In the genomic region with DNA sequence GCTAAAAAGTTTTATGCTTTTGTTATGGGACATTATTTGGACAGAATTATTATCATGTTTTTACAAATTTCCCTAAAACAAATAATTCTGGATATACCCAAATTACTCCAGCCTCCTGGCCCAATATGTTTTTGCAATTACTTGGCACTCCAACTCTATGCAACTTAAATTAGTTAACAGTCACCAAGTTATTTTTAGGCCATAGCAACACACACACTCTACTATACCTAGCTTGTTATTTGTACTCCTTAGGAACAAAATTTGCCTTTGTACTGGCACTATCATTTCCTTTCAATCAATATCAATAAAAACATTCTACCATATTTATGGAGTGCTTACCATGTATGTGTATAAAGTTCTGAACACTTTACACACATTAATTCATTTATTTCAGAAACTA, we compare ENCODE assay signal across 18 cellular contexts. TPM values are rescaled to one million over a fixed set of nuclear protein-coding genes. Genes with fewer than 3 reads are reported as not detected.
DNase-seq lines count a peak whose midpoint lies in the region; ATAC-seq, FAIRE-seq and TF ChIP-seq lines count a peak whose summit lies in the region.
"Had no signal": no experiment of that assay in that cellular context is flagged by ENCODE, and none has a peak within 500 bp of the region (broad histone marks: within the 10 kb centered on the region; RNA-seq: fewer than 3 reads in every experiment).

No MANE protein-coding gene starts in this region.

- no peaks in the 10 kb centered on the region for H3K9me3 ChIP-seq in adipocyte (ENCODE audit: control insufficient read depth, low read length)
- no peaks in the 10 kb centered on the region for H3K9me3 ChIP-seq in tibial artery
- H3K9me3 ChIP-seq: uterus had no signal

- no peak overlapping the region for H3K9ac ChIP-seq in adipocyte (ENCODE audit: low read length)

- H3K9me3 Mint-ChIP-seq in activated naive CD8-positive, alpha-beta T cell treated with anti-CD3 and anti-CD28 coated beads, Interleukin-2, amount 10 ng/mL, durations not matched to agents 7 days and 5 days, result peaks cover 1% of the 10 kb centered on the region
- peaks cover 9% of the 10 kb centered on the region for H3K9me3 Mint-ChIP-seq in activated naive CD8-positive, alpha-beta T cell treated with anti-CD3 and anti-CD28 coated beads for 36 hours
- H3K9me3 Mint-ChIP-seq: activated naive CD4-positive, alpha-beta T cell treated with anti-CD3 and anti-CD28 coated beads, Interleukin-2, amount 50 U/mL, for 24 hours; CD4-positive, alpha-beta memory T cell had no signal

- DNase-seq in activated naive CD8-positive, alpha-beta T cell treated with anti-CD3 and anti-CD28 coated beads, Interleukin-2, amount 10 ng/mL, durations not matched to agents 7 days and 5 days, result no peak
- no peak for DNase-seq in activated naive CD8-positive, alpha-beta T cell treated with anti-CD3 and anti-CD28 coated beads for 36 hours
- DNase-seq in adipocyte (ENCODE audit: low read depth) (no peak), left ventricle myocardium superior (no peak), tibial artery (no peak), D721Med (ENCODE audit: insufficient read length, low spot score) (no peak)
- DNase-seq in stimulated activated CD4-positive, alpha-beta T cell treated with anti-CD3 and anti-CD28 coated beads, Interleukin-2, amount 100 ng/mL, for 24 hours, result no peak
- DNase-seq: activated CD4-positive, alpha-beta T cell treated with anti-CD3 and anti-CD28 coated beads, Interleukin-2, amount 50 U/mL, for 48 hours; activated T-cell treated with anti-CD3 and anti-CD28 coated beads, Interleukin-2, amount 50 U/mL, for 1 hour; CD4-positive, alpha-beta memory T cell; DMS79 treated with DMSO at 0.1 percent for 48 hours; NCI-H1105; NCI-H526 treated with DMSO at 0.1 percent for 48 hours; uterus had no signal

- H3K36me3 ChIP-seq in adipocyte (ENCODE audit: control insufficient read depth, insufficient read depth, low read length, severe bottlenecking), result peaks cover 82% of the 10 kb centered on the region
- H3K36me3 ChIP-seq in tibial artery, result peaks cover 0 to 4% (median 0%) of the 10 kb centered on the region in 3 donors
- H3K36me3 ChIP-seq: uterus had no signal

- peak overlapping the region; percentile 15 for H3K4me3 Mint-ChIP-seq in activated naive CD8-positive, alpha-beta T cell treated with anti-CD3 and anti-CD28 coated beads, Interleukin-2, amount 10 ng/mL, durations not matched to agents 7 days and 5 days
- no peak overlapping the region for H3K4me3 Mint-ChIP-seq in activated naive CD8-positive, alpha-beta T cell treated with anti-CD3 and anti-CD28 coated beads for 36 hours

- POLR2A ChIA-PET in activated naive CD8-positive, alpha-beta T cell treated with anti-CD3 and anti-CD28 coated beads, Interleukin-2, amount 10 ng/mL, durations not matched to agents 7 days and 5 days (lab: Charles Lee), result interaction anchor here (1.0 kb wide), 2 partner anchors 9 to 21 kb away, joined by 4 read pairs; no protein-coding TSS in a partner anchor

- FAIRE-seq in D721Med (lab: Jason Lieb, UNC), result no peak
- FAIRE-seq: bronchial epithelial cell, islet of Langerhans had no signal

- H3K4me3 ChIP-seq in adipocyte (ENCODE audit: low read length) (peak overlapping the region; percentile 96), tibial artery (no peak overlapping the region)
- H3K4me3 ChIP-seq: uterus had no signal

- H3K27me3 ChIP-seq in adipocyte (replicated peaks; ENCODE audit: control insufficient read depth, insufficient read depth, low read length), result no peaks in the 10 kb centered on the region
- no peaks in the 10 kb centered on the region for H3K27me3 ChIP-seq in tibial artery
- H3K27me3 ChIP-seq: uterus had no signal

- TF ChIP-seq CTCF in tibial artery (IDR thresholded peaks at IDR 0.05) (no peak), D721Med (IDR thresholded peaks at IDR 0.05; ENCODE audit: insufficient read depth, missing control alignments) (no peak)

- peaks cover 69% of the 10 kb centered on the region for H3K36me3 Mint-ChIP-seq in activated naive CD8-positive, alpha-beta T cell treated with anti-CD3 and anti-CD28 coated beads, Interleukin-2, amount 10 ng/mL, durations not matched to agents 7 days and 5 days
- H3K36me3 Mint-ChIP-seq in activated naive CD8-positive, alpha-beta T cell treated with anti-CD3 and anti-CD28 coated beads for 36 hours, result peaks cover 34% of the 10 kb centered on the region

- no peak overlapping the region for H3K27ac Mint-ChIP-seq in activated naive CD8-positive, alpha-beta T cell treated with anti-CD3 and anti-CD28 coated beads, Interleukin-2, amount 10 ng/mL, durations not matched to agents 7 days and 5 days
- H3K27ac Mint-ChIP-seq in activated naive CD8-positive, alpha-beta T cell treated with anti-CD3 and anti-CD28 coated beads for 36 hours, result no peak overlapping the region
- H3K27ac Mint-ChIP-seq: activated naive CD4-positive, alpha-beta T cell treated with anti-CD3 and anti-CD28 coated beads, Interleukin-2, amount 50 U/mL, for 24 hours had no signal

- no peak for ATAC-seq in activated naive CD8-positive, alpha-beta T cell treated with anti-CD3 and anti-CD28 coated beads, Interleukin-2, amount 10 ng/mL, durations not matched to agents 7 days and 5 days (ENCODE audit: low read depth)
- ATAC-seq in left ventricle myocardium superior (peak; percentile 83), GM18498 (IDR thresholded peaks at IDR 0.05; ENCODE audit: unreplicated experiment) (no peak)

- intact Hi-C loops in left ventricle myocardium superior (cut with micrococcal nuclease), result loop anchor here (10.0 kb wide), 1 partner anchor 169 kb away; no protein-coding TSS in a partner anchor
- intact Hi-C loops in tibial artery (cut with DNase I; ENCODE audit: low total_unique reads), result no loop called here

- H3K27ac ChIP-seq in tibial artery, result peak overlapping the region; percentile 30 to 46
- H3K27ac ChIP-seq: uterus had no signal

- no peaks in the 10 kb centered on the region for H3K27me3 Mint-ChIP-seq in activated naive CD8-positive, alpha-beta T cell treated with anti-CD3 and anti-CD28 coated beads, Interleukin-2, amount 10 ng/mL, durations not matched to agents 7 days and 5 days
- H3K27me3 Mint-ChIP-seq in activated naive CD8-positive, alpha-beta T cell treated with anti-CD3 and anti-CD28 coated beads for 36 hours, result no peaks in the 10 kb centered on the region
- H3K27me3 Mint-ChIP-seq: activated naive CD4-positive, alpha-beta T cell treated with anti-CD3 and anti-CD28 coated beads, Interleukin-2, amount 50 U/mL, for 24 hours; CD4-positive, alpha-beta memory T cell had no signal

- H3K4me1 ChIP-seq in adipocyte (ENCODE audit: control insufficient read depth, insufficient read depth, low read length) (peaks cover 70% of the 10 kb centered on the region), tibial artery (peaks cover 0 to 50% (median 2%) of the 10 kb centered on the region in 4 donors)
- H3K4me1 ChIP-seq: uterus had no signal

- H3K4me1 Mint-ChIP-seq in activated naive CD8-positive, alpha-beta T cell treated with anti-CD3 and anti-CD28 coated beads, Interleukin-2, amount 10 ng/mL, durations not matched to agents 7 days and 5 days, result peaks cover 70% of the 10 kb centered on the region
- peaks cover 57% of the 10 kb centered on the region for H3K4me1 Mint-ChIP-seq in activated naive CD8-positive, alpha-beta T cell treated with anti-CD3 and anti-CD28 coated beads for 36 hours

RNA-seq across cellular contexts. Expression of gene DUSP10, which starts 7.7 kb away (rescaled TPM):
- 10 to 100 TPM; 14.8 to 15.7 TPM for total RNA-seq in activated naive CD8-positive, alpha-beta T cell treated with anti-CD3 and anti-CD28 coated beads, Interleukin-2, amount 10 ng/mL, durations not matched to agents 7 days and 5 days
- total RNA-seq in activated naive CD8-positive, alpha-beta T cell treated with anti-CD3 and anti-CD28 coated beads for 36 hours, result 10 to 100 TPM; 32.7 to 33.0 TPM
- 3.5 TPM for total RNA-seq in left ventricle myocardium superior
